25 cellular contexts compared by ENCODE assay signal in the genomic region with DNA sequence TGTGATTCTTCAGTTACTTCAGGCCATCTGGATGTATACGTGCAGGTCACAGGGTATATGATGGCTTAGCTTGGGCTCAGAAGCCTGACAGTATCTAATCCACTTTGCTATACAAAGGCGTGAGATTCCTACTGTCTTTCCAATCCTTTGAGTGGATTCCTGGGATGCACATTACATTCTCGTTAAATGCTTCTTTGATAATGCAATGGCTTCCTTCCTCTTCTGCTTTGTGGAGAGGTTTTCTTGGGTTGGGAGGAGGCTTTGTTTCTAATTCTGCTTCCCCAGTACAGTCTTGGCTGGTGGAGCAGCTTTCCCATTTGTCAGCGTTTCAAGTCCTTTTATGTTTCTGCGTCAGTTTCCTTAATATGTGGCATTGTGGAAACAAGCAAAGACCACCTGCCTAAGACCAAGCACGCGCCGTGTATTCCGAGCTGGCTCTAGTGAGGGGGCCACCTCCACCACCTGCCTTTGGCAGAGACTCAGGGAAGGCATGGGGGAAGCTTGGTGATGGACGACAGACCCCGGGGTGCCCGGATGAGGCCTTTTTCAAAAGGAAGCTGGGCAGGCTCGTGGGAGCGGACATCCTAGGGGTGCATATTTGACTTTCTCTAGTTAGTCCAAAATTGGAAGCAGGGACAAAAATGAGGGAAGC.
DNase-seq lines count a peak whose midpoint lies in the region; ATAC-seq and TF ChIP-seq lines count a peak whose summit lies in the region.
"Had no signal": no experiment of that assay in that cellular context is flagged by ENCODE, and none has a peak within 500 bp of the region (broad histone marks: within the 10 kb centered on the region; RNA-seq: fewer than 3 reads in every experiment).

No MANE protein-coding gene starts in this region.

- H3K27ac Mint-ChIP-seq in Caco-2 (ENCODE audit: unreplicated experiment): peak overlapping the region; percentile 94
- peak overlapping the region; percentile 61 for H3K27ac Mint-ChIP-seq in GM23338
- H3K27ac Mint-ChIP-seq in dendritic cell treated with granulocyte-macrophage colony-stimulating factor and Interleukin-4, amounts not matched to agents 40 ng/mL and 50 ng/mL, for 4 days: peak overlapping the region; percentile 21
- no peak overlapping the region for H3K27ac Mint-ChIP-seq in CD4-positive, alpha-beta T cell
- H3K27ac Mint-ChIP-seq: activated CD4-positive, alpha-beta memory T cell treated with anti-CD3 and anti-CD28 coated beads, Interleukin-2, amount 10 ng/mL, durations not matched to agents 7 days and 5 days; activated T-cell treated with anti-CD3 and anti-CD28 coated beads, Interleukin-2, amount 50 U/mL, for 24 hours; B cell; natural killer cell; stimulated activated effector memory CD8-positive, alpha-beta T cell treated with anti-CD3 and anti-CD28 coated beads, Interleukin-12 subunit alpha, Interleukin-12 subunit beta, amount 100 ng/mL, for 72 hours had no signal

- H3K4me1 Mint-ChIP-seq in Caco-2 (ENCODE audit: low read depth, unreplicated experiment) (peaks cover 32% of the 10 kb centered on the region), GM23338 (peaks cover 60% of the 10 kb centered on the region)
- H3K4me1 Mint-ChIP-seq in dendritic cell treated with granulocyte-macrophage colony-stimulating factor and Interleukin-4, amounts not matched to agents 40 ng/mL and 50 ng/mL, for 4 days (ENCODE audit: low read depth): peaks cover 23% of the 10 kb centered on the region
- H3K4me1 Mint-ChIP-seq in CD4-positive, alpha-beta T cell (ENCODE audit: low read depth): no peaks in the 10 kb centered on the region
- H3K4me1 Mint-ChIP-seq: activated CD4-positive, alpha-beta memory T cell treated with anti-CD3 and anti-CD28 coated beads, Interleukin-2, amount 10 ng/mL, durations not matched to agents 7 days and 5 days; B cell; natural killer cell; stimulated activated effector memory CD8-positive, alpha-beta T cell treated with anti-CD3 and anti-CD28 coated beads, Interleukin-12 subunit alpha, Interleukin-12 subunit beta, amount 100 ng/mL, for 72 hours had no signal

- POLR2A ChIA-PET in Caco-2 (lab: Charles Lee): no interaction called here
- POLR2A ChIA-PET in CD4-positive, alpha-beta T cell (lab: Charles Lee): no interaction called here

- CTCF ChIA-PET in Caco-2 (lab: Charles Lee): no interaction called here
- CTCF ChIA-PET in CD4-positive, alpha-beta T cell (lab: Charles Lee): no interaction called here

- H3K27me3 Mint-ChIP-seq in Caco-2 (ENCODE audit: insufficient read depth, unreplicated experiment) (no peaks in the 10 kb centered on the region), GM23338 (ENCODE audit: insufficient read depth, low read depth, poor library complexity) (peaks cover 12% of the 10 kb centered on the region)
- H3K27me3 Mint-ChIP-seq in dendritic cell treated with granulocyte-macrophage colony-stimulating factor and Interleukin-4, amounts not matched to agents 40 ng/mL and 50 ng/mL, for 4 days: peaks cover 13% of the 10 kb centered on the region
- no peaks in the 10 kb centered on the region for H3K27me3 Mint-ChIP-seq in CD4-positive, alpha-beta T cell
- H3K27me3 Mint-ChIP-seq: activated T-cell treated with anti-CD3 and anti-CD28 coated beads, Interleukin-2, amount 50 U/mL, for 24 hours had no signal

- H3K9me3 ChIP-seq in Caco-2 (no peaks in the 10 kb centered on the region), neutrophil (no peaks in the 10 kb centered on the region)
- no peaks in the 10 kb centered on the region for H3K9me3 ChIP-seq in effector memory CD4-positive, alpha-beta T cell (ENCODE audit: control insufficient read depth, low read length)
- no peaks in the 10 kb centered on the region for H3K9me3 ChIP-seq in CD4-positive, alpha-beta T cell (ENCODE audit: control insufficient read depth, low read length)
- H3K9me3 ChIP-seq: adrenal gland, prostate gland had no signal

- H3K36me3 Mint-ChIP-seq in Caco-2 (ENCODE audit: insufficient read depth, unreplicated experiment): peaks cover 5% of the 10 kb centered on the region
- H3K36me3 Mint-ChIP-seq in GM23338 (ENCODE audit: low read depth): peaks cover 5% of the 10 kb centered on the region; the same call in 1 of the 3 replicates
- no peaks in the 10 kb centered on the region for H3K36me3 Mint-ChIP-seq in dendritic cell treated with granulocyte-macrophage colony-stimulating factor and Interleukin-4, amounts not matched to agents 40 ng/mL and 50 ng/mL, for 4 days (ENCODE audit: low read depth)
- H3K36me3 Mint-ChIP-seq in CD4-positive, alpha-beta T cell (ENCODE audit: low read depth): no peaks in the 10 kb centered on the region
- H3K36me3 Mint-ChIP-seq: natural killer cell; stimulated activated effector memory CD8-positive, alpha-beta T cell treated with anti-CD3 and anti-CD28 coated beads, Interleukin-12 subunit alpha, Interleukin-12 subunit beta, amount 100 ng/mL, for 72 hours had no signal

- H3K79me2 ChIP-seq in GM23338 (replicated peaks; ENCODE audit: insufficient read depth): no peaks in the 10 kb centered on the region

- H3K27ac ChIP-seq in GM23338 (ENCODE audit: low read depth) (peak overlapping the region; percentile 61), neutrophil (peak overlapping the region; percentile 44)
- no peak overlapping the region for H3K27ac ChIP-seq in effector memory CD4-positive, alpha-beta T cell (ENCODE audit: insufficient read depth, low read length, poor library complexity, severe bottlenecking)
- no peak overlapping the region for H3K27ac ChIP-seq in CD4-positive, alpha-beta T cell (ENCODE audit: low read depth, low read length)
- H3K27ac ChIP-seq: adrenal gland, brain microvascular endothelial cell, prostate gland, SK-N-MC, skin epidermis had no signal

- H3K4me3 Mint-ChIP-seq in Caco-2 (ENCODE audit: unreplicated experiment) (peak overlapping the region; percentile 74), GM23338 (no peak overlapping the region)
- H3K4me3 Mint-ChIP-seq in dendritic cell treated with granulocyte-macrophage colony-stimulating factor and Interleukin-4, amounts not matched to agents 40 ng/mL and 50 ng/mL, for 4 days: no peak overlapping the region
- H3K4me3 Mint-ChIP-seq in CD4-positive, alpha-beta T cell: no peak overlapping the region
- H3K4me3 Mint-ChIP-seq: activated CD4-positive, alpha-beta memory T cell treated with anti-CD3 and anti-CD28 coated beads, Interleukin-2, amount 10 ng/mL, durations not matched to agents 7 days and 5 days; activated T-cell treated with anti-CD3 and anti-CD28 coated beads, Interleukin-2, amount 50 U/mL, for 24 hours; B cell; natural killer cell; stimulated activated effector memory CD8-positive, alpha-beta T cell treated with anti-CD3 and anti-CD28 coated beads, Interleukin-12 subunit alpha, Interleukin-12 subunit beta, amount 100 ng/mL, for 72 hours had no signal

- H3K4me1 ChIP-seq in Caco-2 (peaks cover 26% of the 10 kb centered on the region), GM23338 (ENCODE audit: insufficient read depth) (peaks cover 51% of the 10 kb centered on the region), neutrophil (ENCODE audit: control insufficient read depth in 1 of 2, insufficient read depth in 1 of 2, low read depth in 1 of 2, low read length in 1 of 2) (peaks cover 10 to 15% of the 10 kb centered on the region in 2 experiments)
- H3K4me1 ChIP-seq in effector memory CD4-positive, alpha-beta T cell (ENCODE audit: control insufficient read depth, insufficient read depth, low read length, poor library complexity, severe bottlenecking): no peaks in the 10 kb centered on the region
- H3K4me1 ChIP-seq: adrenal gland, prostate gland had no signal

- no peak overlapping the region for H3K4me3 ChIP-seq in Caco-2 (ENCODE audit: low read depth, low read length)
- no peak overlapping the region for H3K4me3 ChIP-seq in GM23338
- no peak overlapping the region for H3K4me3 ChIP-seq in neutrophil (ENCODE audit: low read depth in 1 of 2, low read length in 1 of 2)
- no peak overlapping the region for H3K4me3 ChIP-seq in effector memory CD4-positive, alpha-beta T cell (ENCODE audit: insufficient read depth, low read depth, low read length, poor library complexity, severe bottlenecking)
- H3K4me3 ChIP-seq: adrenal gland, prostate gland, SK-N-MC, skin epidermis had no signal

- no peak overlapping the region for H2AFZ ChIP-seq in GM23338

- peak overlapping the region; percentile 59 for H3K4me2 ChIP-seq in GM23338

- H3K9me2 ChIP-seq in GM23338 (ENCODE audit: insufficient read depth): no peaks in the 10 kb centered on the region

- no peak for DNase-seq in Caco-2
- DNase-seq in GM23338 (ENCODE audit: low spot score): peak; percentile 62
- no peak for DNase-seq in ACHN
- no peak for DNase-seq in effector memory CD4-positive, alpha-beta T cell
- DNase-seq in CD4-positive, alpha-beta T cell: no peak
- DNase-seq: activated CD4-positive, alpha-beta memory T cell treated with anti-CD3 and anti-CD28 coated beads, Interleukin-2, amount 10 ng/mL, durations not matched to agents 7 days and 5 days; activated T-cell treated with anti-CD3 and anti-CD28 coated beads, Interleukin-2, amount 50 U/mL, for 24 hours; adrenal gland; brain microvascular endothelial cell; DMS79; glutamatergic neuron; left colon; midbrain; natural killer cell; NCI-H187 treated with DMSO at 0.1 percent for 48 hours; NK-92 treated with Interleukin-12 subunit alpha and Interleukin-12 subunit beta, amount 100 ng/mL, for 24 hours; stimulated activated CD4-positive, alpha-beta T cell treated with anti-CD3 and anti-CD28 coated beads, Interleukin-2, amount 100 ng/mL, for 24 hours; T-helper 9 cell had no signal

- peaks cover 22% of the 10 kb centered on the region; the same call in 1 of the 2 replicates for H3F3A ChIP-seq in GM23338 (replicated peaks; ENCODE audit: low read depth)

- no TSS peak for BruUV-seq in Caco-2 (replicated peaks; lab: Mats Ljungman, UMichigan)

- in situ Hi-C loops in ACHN (cut with HindIII; ENCODE audit: low pct_ligation_motif_present, low pct_unique_long_range_greater_than_20kb, low sequenced_read_pairs): loop anchor here (25.0 kb wide), 1 partner anchor 219 kb away; no protein-coding TSS in a partner anchor

- no peak for TF ChIP-seq CTCF in Caco-2 (IDR thresholded peaks at IDR 0.05; ENCODE audit: insufficient read depth in 1 of 2, low read depth in 1 of 2, low read length in 1 of 2, severe bottlenecking in 1 of 2, unreplicated experiment in 1 of 2)
- TF ChIP-seq CTCF in GM23338 (conservative IDR thresholded peaks at IDR 0.05; ENCODE audit: low read depth in 2 of 2): no peak
- TF ChIP-seq CTCF in neutrophil (IDR thresholded peaks at IDR 0.05): no peak
- no peak for TF ChIP-seq CTCF in CD4-positive, alpha-beta T cell (IDR thresholded peaks at IDR 0.05)

- H4K20me1 ChIP-seq in GM23338 (replicated peaks; ENCODE audit: insufficient read depth): no peaks in the 10 kb centered on the region

- H3K36me3 ChIP-seq in Caco-2 (ENCODE audit: control insufficient read depth, insufficient read depth, low read length) (no peaks in the 10 kb centered on the region), GM23338 (ENCODE audit: insufficient read depth) (no peaks in the 10 kb centered on the region), neutrophil (no peaks in the 10 kb centered on the region)
- H3K36me3 ChIP-seq in effector memory CD4-positive, alpha-beta T cell (ENCODE audit: control insufficient read depth, insufficient read depth, low read length): no peaks in the 10 kb centered on the region
- H3K36me3 ChIP-seq: adrenal gland, brain microvascular endothelial cell, prostate gland had no signal

- no peaks in the 10 kb centered on the region for H3K27me3 ChIP-seq in Caco-2 (replicated peaks; ENCODE audit: control insufficient read depth, insufficient read depth, low read length)
- no peaks in the 10 kb centered on the region for H3K27me3 ChIP-seq in GM23338 (ENCODE audit: insufficient read depth)
- H3K27me3 ChIP-seq in neutrophil: peaks cover 16% of the 10 kb centered on the region
- H3K27me3 ChIP-seq in effector memory CD4-positive, alpha-beta T cell (replicated peaks; ENCODE audit: control insufficient read depth, insufficient read depth, low read length, poor library complexity, severe bottlenecking): no peaks in the 10 kb centered on the region
- H3K27me3 ChIP-seq in CD4-positive, alpha-beta T cell (ENCODE audit: control insufficient read depth, insufficient read depth, low read length): no peaks in the 10 kb centered on the region
- H3K27me3 ChIP-seq: adrenal gland had no signal

- H3K9me3 Mint-ChIP-seq in Caco-2 (ENCODE audit: unreplicated experiment) (peaks cover 23% of the 10 kb centered on the region), GM23338 (peaks cover 9% of the 10 kb centered on the region; the same call in 2 of the 3 replicates)
- H3K9me3 Mint-ChIP-seq in dendritic cell treated with granulocyte-macrophage colony-stimulating factor and Interleukin-4, amounts not matched to agents 40 ng/mL and 50 ng/mL, for 4 days: no peaks in the 10 kb centered on the region
- H3K9me3 Mint-ChIP-seq in CD4-positive, alpha-beta T cell: no peaks in the 10 kb centered on the region
- H3K9me3 Mint-ChIP-seq: activated CD4-positive, alpha-beta memory T cell treated with anti-CD3 and anti-CD28 coated beads, Interleukin-2, amount 10 ng/mL, durations not matched to agents 7 days and 5 days; activated T-cell treated with anti-CD3 and anti-CD28 coated beads, Interleukin-2, amount 50 U/mL, for 24 hours; natural killer cell; stimulated activated effector memory CD8-positive, alpha-beta T cell treated with anti-CD3 and anti-CD28 coated beads, Interleukin-12 subunit alpha, Interleukin-12 subunit beta, amount 100 ng/mL, for 72 hours had no signal

- ATAC-seq in GM23338: peak; percentile 61
- no peak for ATAC-seq in CD4-positive, alpha-beta T cell (ENCODE audit: poor library complexity)
- ATAC-seq: left colon; natural killer cell; stimulated activated effector memory CD8-positive, alpha-beta T cell treated with anti-CD3 and anti-CD28 coated beads, Interleukin-12 subunit alpha, Interleukin-12 subunit beta, amount 100 ng/mL, for 72 hours had no signal

- intact Hi-C loops in Caco-2 (cut with micrococcal nuclease; ENCODE audit: unreplicated experiment): no loop called here
- intact Hi-C loops in dendritic cell treated with granulocyte-macrophage colony-stimulating factor and Interleukin-4, amounts not matched to agents 40 ng/mL and 50 ng/mL, for 4 days (cut with micrococcal nuclease): no loop called here
- intact Hi-C loops in CD4-positive, alpha-beta T cell (cut with DNase I, micrococcal nuclease): no loop called here

Comparison
In these comparisons a context has a peak if more than half of its experiments do, and no peak if none do; other contexts are left out.
1. H3K27ac ChIP-seq: peak in GM23338 (single experiment) and neutrophil (single experiment); none in effector memory CD4-positive, alpha-beta T cell (single experiment) and CD4-positive, alpha-beta T cell (single experiment).